9 cellular contexts compared by ENCODE assay signal in the genomic region with DNA sequence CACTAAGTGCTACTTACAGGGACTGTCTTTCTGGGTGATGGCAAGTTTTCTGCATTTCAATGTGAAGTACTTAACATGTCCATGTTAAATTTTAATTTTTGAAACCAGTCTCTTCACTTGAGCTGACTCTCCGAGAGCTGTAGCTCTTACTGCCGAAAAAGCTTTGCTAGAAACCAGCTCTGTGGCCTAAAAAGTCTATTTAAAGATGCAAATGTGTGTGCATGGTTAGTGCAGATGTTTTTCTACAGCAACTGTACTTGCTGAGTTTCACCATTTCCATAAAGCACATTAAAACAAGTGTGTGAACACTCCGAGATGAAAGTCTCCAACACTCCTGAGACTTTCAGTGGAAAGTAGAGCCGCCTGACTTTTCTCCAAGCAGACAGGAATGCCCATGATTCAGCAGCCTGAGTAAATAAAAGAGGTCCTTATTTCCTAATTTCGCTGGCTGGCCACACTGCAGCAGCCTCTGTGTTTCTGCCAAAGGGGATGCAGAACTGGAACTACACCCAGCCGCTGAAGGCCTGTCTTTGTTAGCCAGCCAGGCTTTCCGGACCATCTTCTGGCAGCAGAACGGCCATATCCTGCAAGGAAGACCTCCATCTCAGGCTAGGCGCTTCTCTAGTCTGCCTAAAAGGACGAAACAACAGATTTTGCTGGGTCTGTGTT.
A peak's percentile ranks its signal among the peaks of the same experiment; 100 is the strongest.
DNase-seq lines count a peak whose midpoint lies in the region; ATAC-seq, FAIRE-seq and TF ChIP-seq lines count a peak whose summit lies in the region.
"Had no signal": no experiment of that assay in that cellular context is flagged by ENCODE, and none has a peak within 500 bp of the region (broad histone marks: within the 10 kb centered on the region; RNA-seq: fewer than 3 reads in every experiment).

No MANE protein-coding gene starts in this region.

- H3K27ac ChIP-seq in GM12878 (ENCODE audit: control insufficient read depth, insufficient read depth) = no peak overlapping the region
- peak overlapping the region; percentile 73 for H3K27ac ChIP-seq in substantia nigra (ENCODE audit: low read depth, low read length, poor library complexity, severe bottlenecking)

- TF ChIP-seq RAD21 in GM12878 (IDR thresholded peaks at IDR 0.05; ENCODE audit: insufficient read depth, low read depth, low read length) = no peak

- H3K4me3 ChIP-seq in GM12878 = no peak overlapping the region

- no peak for TF ChIP-seq POLR2A in GM12878 (IDR thresholded peaks at IDR 0.05; ENCODE audit: low read depth, low read length)

- POLR2A ChIA-PET in GM12878 (lab: Charles Lee) = no interaction called here
- POLR2A ChIA-PET in activated CD4-positive, alpha-beta memory T cell treated with anti-CD3 and anti-CD28 coated beads, Interleukin-2, amount 10 ng/mL, durations not matched to agents 7 days and 5 days (lab: Charles Lee) = no interaction called here

- H3K9ac ChIP-seq in GM12878 (ENCODE audit: control insufficient read depth, insufficient read depth, low read length) = 0 out of 2 replicates have a peak overlapping the region, but pooled peaks have one; percentile 10

- peak overlapping the region; percentile 58 for H3K4me3 Mint-ChIP-seq in HFFc6
- no peak overlapping the region for H3K4me3 Mint-ChIP-seq in activated T-helper 17 cell treated with anti-CD3 and anti-CD28 coated beads, Interleukin-2, amount 50 U/mL, for 72 hours
- H3K4me3 Mint-ChIP-seq in activated CD4-positive, alpha-beta memory T cell treated with anti-CD3 and anti-CD28 coated beads, Interleukin-2, amount 10 ng/mL, durations not matched to agents 7 days and 5 days = no peak overlapping the region
- H3K4me3 Mint-ChIP-seq: activated naive CD8-positive, alpha-beta T cell treated with anti-CD3 and anti-CD28 coated beads, Interleukin-2, amount 10 ng/mL, durations not matched to agents 7 days and 5 days had no signal

- no peaks in the 10 kb centered on the region for H3K4me1 ChIP-seq in GM12878 (ENCODE audit: control insufficient read depth, insufficient read depth, low read length)

- no peaks in the 10 kb centered on the region for H3K79me2 ChIP-seq in GM12878 (ENCODE audit: control insufficient read depth, insufficient read depth, low read length)

- in situ Hi-C loops in GM12878 (cut with MboI) = no loop called here

- no peak for ATAC-seq in GM12878
- ATAC-seq in activated T-helper 17 cell treated with anti-CD3 and anti-CD28 coated beads, Interleukin-2, amount 50 U/mL, for 72 hours (replicated peaks) = no peak
- ATAC-seq in GM18511 (IDR thresholded peaks at IDR 0.05; ENCODE audit: unreplicated experiment) = no peak

- no peaks in the 10 kb centered on the region for H4K20me1 ChIP-seq in GM12878 (ENCODE audit: control insufficient read depth, insufficient read depth)

- no TSS peak for BruUV-seq in GM12878 (replicated peaks; lab: Mats Ljungman, UMichigan)

- DNase-seq in HFFc6 = peak; percentile 74
- DNase-seq in GM12878 (ENCODE audit: low read depth, low spot score) = no peak
- DNase-seq in iris pigment epithelial cell (ENCODE audit: low read depth) = peak; percentile 76
- DNase-seq in substantia nigra (lab: John Stamatoyannopoulos, UW) = peak; percentile 3 to 92 (median 78)
- no peak for DNase-seq in stimulated activated CD4-positive, alpha-beta T cell treated with anti-CD3 and anti-CD28 coated beads, Interleukin-4, amount 100 ng/mL, for 1 hour
- DNase-seq in activated CD4-positive, alpha-beta memory T cell treated with anti-CD3 and anti-CD28 coated beads, Interleukin-2, amount 10 ng/mL, durations not matched to agents 7 days and 5 days = no peak
- DNase-seq: activated naive CD8-positive, alpha-beta T cell treated with anti-CD3 and anti-CD28 coated beads, Interleukin-2, amount 10 ng/mL, durations not matched to agents 7 days and 5 days had no signal

- H3K4me2 ChIP-seq in GM12878 (ENCODE audit: control insufficient read depth, insufficient read depth) = 0 out of 2 replicates have a peak overlapping the region, but pooled peaks have one; percentile 43

- H3K27me3 Mint-ChIP-seq in HFFc6 (ENCODE audit: insufficient read depth) = no peaks in the 10 kb centered on the region; the same call in 1 of the 2 replicates
- peaks cover 3% of the 10 kb centered on the region for H3K27me3 Mint-ChIP-seq in activated T-helper 17 cell treated with anti-CD3 and anti-CD28 coated beads, Interleukin-2, amount 50 U/mL, for 72 hours
- H3K27me3 Mint-ChIP-seq in activated CD4-positive, alpha-beta memory T cell treated with anti-CD3 and anti-CD28 coated beads, Interleukin-2, amount 10 ng/mL, durations not matched to agents 7 days and 5 days = no peaks in the 10 kb centered on the region

- H3K36me3 Mint-ChIP-seq in HFFc6 (ENCODE audit: low read depth) = no peaks in the 10 kb centered on the region
- H3K36me3 Mint-ChIP-seq in activated T-helper 17 cell treated with anti-CD3 and anti-CD28 coated beads, Interleukin-2, amount 50 U/mL, for 72 hours (ENCODE audit: low read depth) = no peaks in the 10 kb centered on the region
- no peaks in the 10 kb centered on the region for H3K36me3 Mint-ChIP-seq in activated CD4-positive, alpha-beta memory T cell treated with anti-CD3 and anti-CD28 coated beads, Interleukin-2, amount 10 ng/mL, durations not matched to agents 7 days and 5 days (ENCODE audit: low read depth)
- H3K36me3 Mint-ChIP-seq: activated naive CD8-positive, alpha-beta T cell treated with anti-CD3 and anti-CD28 coated beads, Interleukin-2, amount 10 ng/mL, durations not matched to agents 7 days and 5 days had no signal

- intact Hi-C loops in GM12878 (cut with micrococcal nuclease; ENCODE audit: unreplicated experiment) = no loop called here

- RAD21 ChIA-PET in GM12878 (lab: Charles Lee; ENCODE audit: unreplicated experiment) = no interaction called here

- FAIRE-seq in GM12878 (lab: Jason Lieb, UNC) = no peak

- peaks cover 38% of the 10 kb centered on the region for H3K4me1 Mint-ChIP-seq in HFFc6 (ENCODE audit: low read depth)
- no peaks in the 10 kb centered on the region for H3K4me1 Mint-ChIP-seq in activated T-helper 17 cell treated with anti-CD3 and anti-CD28 coated beads, Interleukin-2, amount 50 U/mL, for 72 hours
- H3K4me1 Mint-ChIP-seq in activated CD4-positive, alpha-beta memory T cell treated with anti-CD3 and anti-CD28 coated beads, Interleukin-2, amount 10 ng/mL, durations not matched to agents 7 days and 5 days = no peaks in the 10 kb centered on the region
- H3K4me1 Mint-ChIP-seq: activated naive CD8-positive, alpha-beta T cell treated with anti-CD3 and anti-CD28 coated beads, Interleukin-2, amount 10 ng/mL, durations not matched to agents 7 days and 5 days had no signal

- 17% methylated on average over 10 of the region's 10 CpGs for WGBS in GM12878 (ENCODE audit: insufficient coverage, insufficient replicate concordance, low lambda C conversion rate, missing lambda C conversion rate)

- no peaks in the 10 kb centered on the region for H3K36me3 ChIP-seq in GM12878 (ENCODE audit: control insufficient read depth in 2 of 2, insufficient read depth in 2 of 2, low read length in 1 of 2)

- H2AFZ ChIP-seq in GM12878 (ENCODE audit: control insufficient read depth, low read depth, low read length) = peak overlapping the region; percentile 43

- SMC1A ChIA-PET in GM12878 (lab: Charles Lee; ENCODE audit: uncharacterized antibody, unreplicated experiment) = no interaction called here

- no peaks in the 10 kb centered on the region for H3K9me3 ChIP-seq in GM12878 (replicated peaks; ENCODE audit: control insufficient read depth, insufficient read depth, low read length)

- CTCF ChIA-PET in GM12878 (lab: Yijun Ruan, JAX) = no interaction called here
- CTCF ChIA-PET in activated CD4-positive, alpha-beta memory T cell treated with anti-CD3 and anti-CD28 coated beads, Interleukin-2, amount 10 ng/mL, durations not matched to agents 7 days and 5 days (lab: Charles Lee) = no interaction called here

- TF ChIP-seq CTCF in HFFc6 (IDR thresholded peaks at IDR 0.05) (no peak), GM12878 (IDR thresholded peaks at IDR 0.05 in 2 of 3, conservative IDR thresholded peaks at IDR 0.05 in 1 of 3; ENCODE audit: control insufficient read depth in 2 of 3, extremely low read depth in 1 of 3, insufficient read depth in 1 of 3, low read depth in 3 of 3, low read length in 3 of 3) (no peak)

- peak overlapping the region; percentile 75; the same call in 1 of the 2 replicates for H3K27ac Mint-ChIP-seq in HFFc6
- no peak overlapping the region for H3K27ac Mint-ChIP-seq in activated T-helper 17 cell treated with anti-CD3 and anti-CD28 coated beads, Interleukin-2, amount 50 U/mL, for 72 hours
- H3K27ac Mint-ChIP-seq in activated CD4-positive, alpha-beta memory T cell treated with anti-CD3 and anti-CD28 coated beads, Interleukin-2, amount 10 ng/mL, durations not matched to agents 7 days and 5 days = no peak overlapping the region
- H3K27ac Mint-ChIP-seq: activated naive CD8-positive, alpha-beta T cell treated with anti-CD3 and anti-CD28 coated beads, Interleukin-2, amount 10 ng/mL, durations not matched to agents 7 days and 5 days had no signal

- no peaks in the 10 kb centered on the region for H3K27me3 ChIP-seq in GM12878 (replicated peaks in 1 of 2; ENCODE audit: control insufficient read depth in 2 of 2, insufficient read depth in 2 of 2, low read length in 1 of 2)

- no peaks in the 10 kb centered on the region for H3K9me3 Mint-ChIP-seq in HFFc6
- H3K9me3 Mint-ChIP-seq in activated T-helper 17 cell treated with anti-CD3 and anti-CD28 coated beads, Interleukin-2, amount 50 U/mL, for 72 hours = no peaks in the 10 kb centered on the region
- peaks cover 1% of the 10 kb centered on the region for H3K9me3 Mint-ChIP-seq in activated CD4-positive, alpha-beta memory T cell treated with anti-CD3 and anti-CD28 coated beads, Interleukin-2, amount 10 ng/mL, durations not matched to agents 7 days and 5 days
- H3K9me3 Mint-ChIP-seq: activated naive CD8-positive, alpha-beta T cell treated with anti-CD3 and anti-CD28 coated beads, Interleukin-2, amount 10 ng/mL, durations not matched to agents 7 days and 5 days had no signal

- no peak for TF ChIP-seq EP300 in GM12878 (IDR thresholded peaks at IDR 0.05; ENCODE audit: borderline replicate concordance in 1 of 2, control insufficient read depth in 1 of 2, low read depth in 2 of 2, low read length in 2 of 2)

TF ChIP-seq in GM12878, 131 proteins besides CTCF, POLR2A, EP300 and RAD21 (continues in another document):
- no peak for TF ChIP-seq IKZF2 (IDR thresholded peaks at IDR 0.05)
- no peak for TF ChIP-seq TCF7 (IDR thresholded peaks at IDR 0.05; ENCODE audit: borderline replicate concordance)
- no peak for TF ChIP-seq NR2C1 (IDR thresholded peaks at IDR 0.05)
- TF ChIP-seq IRF4 (IDR thresholded peaks at IDR 0.05; ENCODE audit: low read depth, low read length) = no peak
- no peak for TF ChIP-seq ZNF207 (IDR thresholded peaks at IDR 0.05; ENCODE audit: borderline replicate concordance)
- no peak for TF ChIP-seq STAT1 (conservative IDR thresholded peaks at IDR 0.05)
- no peak for TF ChIP-seq TARDBP (IDR thresholded peaks at IDR 0.05; ENCODE audit: borderline replicate concordance)

Comparison
In these comparisons a context has a peak if more than half of its experiments do, and no peak if none do; other contexts are left out.
1. DNase-seq: peak in HFFc6 (single experiment), iris pigment epithelial cell (single experiment) and substantia nigra (49 of 49); none in GM12878 (single experiment), stimulated activated CD4-positive, alpha-beta T cell treated with anti-CD3 and anti-CD28 coated beads, Interleukin-4, amount 100 ng/mL, for 1 hour (single experiment) and activated CD4-positive, alpha-beta memory T cell treated with anti-CD3 and anti-CD28 coated beads, Interleukin-2, amount 10 ng/mL, durations not matched to agents 7 days and 5 days (single experiment).